In the genomic region with DNA sequence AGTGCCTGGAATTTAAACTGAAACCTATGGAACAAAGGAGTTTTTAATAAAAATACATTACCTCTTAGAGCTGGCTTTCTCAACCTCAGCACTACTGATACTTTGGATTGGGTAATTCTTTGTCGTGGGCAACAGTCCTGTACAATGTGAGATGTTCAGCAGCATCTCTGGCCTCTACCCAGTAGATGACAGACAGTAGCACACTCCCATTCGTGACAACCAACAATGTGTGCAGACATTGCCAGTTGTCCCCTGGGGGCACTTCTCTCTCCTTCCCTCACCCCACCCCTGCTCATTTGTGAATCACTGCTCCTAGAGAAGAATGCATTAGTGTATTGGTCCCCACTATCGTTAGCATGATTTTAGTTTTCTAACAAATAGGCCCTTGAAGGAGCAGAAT, we compare ENCODE assay signal across 13 cellular contexts. TPM values are rescaled to one million over a fixed set of nuclear protein-coding genes. Genes with fewer than 3 reads are reported as not detected.
DNase-seq lines count a peak whose midpoint lies in the region; ATAC-seq and TF ChIP-seq lines count a peak whose summit lies in the region.
"Had no signal": no experiment of that assay in that cellular context is flagged by ENCODE, and none has a peak within 500 bp of the region (broad histone marks: within the 10 kb centered on the region; RNA-seq: fewer than 3 reads in every experiment).

No MANE protein-coding gene starts in this region.

- H2BK5ac ChIP-seq in mesendoderm (ENCODE audit: low read length) = no peak overlapping the region

- CTCF ChIA-PET in HEK293 (lab: Yijun Ruan, JAX) = no interaction called here

- no peak overlapping the region for H3K56ac ChIP-seq in mesendoderm (ENCODE audit: low read length)

- H3K27ac ChIP-seq in HEK293 (ENCODE audit: extremely low read depth, low read depth, low read length) = no peak overlapping the region
- H3K27ac ChIP-seq in mesendoderm (ENCODE audit: low read depth, low read length) = no peak overlapping the region
- H3K27ac ChIP-seq in hepatocyte = no peak overlapping the region
- H3K27ac ChIP-seq in brain microvascular endothelial cell = no peak overlapping the region

- ATAC-seq in GM19035 (IDR thresholded peaks at IDR 0.05; ENCODE audit: unreplicated experiment) = no peak

- no peaks in the 10 kb centered on the region for H3K9me2 ChIP-seq in hepatocyte (replicated peaks; ENCODE audit: insufficient read depth)

- H3K9me3 ChIP-seq in HEK293 (ENCODE audit: control insufficient read depth, insufficient read depth, low read depth, low read length) (no peaks in the 10 kb centered on the region), hepatocyte (ENCODE audit: low read depth) (no peaks in the 10 kb centered on the region)
- H3K9me3 ChIP-seq: heart left ventricle had no signal

- H3K4me2 ChIP-seq in mesendoderm (ENCODE audit: low read length) (no peak overlapping the region), hepatocyte (no peak overlapping the region)

- H3K9ac ChIP-seq in mesendoderm (ENCODE audit: low read length) = no peak overlapping the region

- H3K4me3 Mint-ChIP-seq in activated T-helper 1 cell treated with anti-CD3 and anti-CD28 coated beads, Interleukin-12 subunit alpha, Interleukin-12 subunit beta, Interleukin-2, Interleukin-4 antibody, amounts not matched to agents 30 ng/mL and 10 ng/mL and 1 ng/mL, durations not matched to agents 14 hours and 24 hours and 36 hours = no peak overlapping the region
- H3K4me3 Mint-ChIP-seq: activated naive CD8-positive, alpha-beta T cell had no signal

- H3K27me3 Mint-ChIP-seq in activated T-helper 1 cell treated with anti-CD3 and anti-CD28 coated beads, Interleukin-12 subunit alpha, Interleukin-12 subunit beta, Interleukin-2, Interleukin-4 antibody, amounts not matched to agents 30 ng/mL and 10 ng/mL and 1 ng/mL, durations not matched to agents 14 hours and 24 hours and 36 hours (ENCODE audit: insufficient read depth) = no peaks in the 10 kb centered on the region
- H3K27me3 Mint-ChIP-seq: activated naive CD8-positive, alpha-beta T cell had no signal

- intact Hi-C loops in activated T-helper 1 cell treated with anti-CD3 and anti-CD28 coated beads, Interleukin-12 subunit alpha, Interleukin-12 subunit beta, Interleukin-2, Interleukin-4 antibody, amounts not matched to agents 30 ng/mL and 10 ng/mL and 1 ng/mL, durations not matched to agents 14 hours and 24 hours and 36 hours (cut with micrococcal nuclease) = no loop called here

- POLR2A ChIA-PET in HEK293 (lab: Yijun Ruan, JAX) = no interaction called here

- H3K79me1 ChIP-seq in mesendoderm (ENCODE audit: low read length) = no peaks in the 10 kb centered on the region

- no peaks in the 10 kb centered on the region for H3K36me3 Mint-ChIP-seq in activated T-helper 1 cell treated with anti-CD3 and anti-CD28 coated beads, Interleukin-12 subunit alpha, Interleukin-12 subunit beta, Interleukin-2, Interleukin-4 antibody, amounts not matched to agents 30 ng/mL and 10 ng/mL and 1 ng/mL, durations not matched to agents 14 hours and 24 hours and 36 hours (ENCODE audit: low read depth)

- H3K4me1 ChIP-seq in HEK293 (ENCODE audit: control insufficient read depth, insufficient read depth, low read length) = 0 out of 2 replicates have a peak, but pooled peaks cover 5% of the 10 kb centered on the region
- no peaks in the 10 kb centered on the region for H3K4me1 ChIP-seq in mesendoderm (ENCODE audit: control insufficient read depth, low read depth, low read length)
- H3K4me1 ChIP-seq in hepatocyte (ENCODE audit: insufficient read depth) = no peaks in the 10 kb centered on the region

- H3K4me3 ChIP-seq in HEK293 (ENCODE audit: low read depth, low read length) (no peak overlapping the region), mesendoderm (ENCODE audit: low read length) (no peak overlapping the region), hepatocyte (no peak overlapping the region), brain microvascular endothelial cell (ENCODE audit: low read depth, low read length) (no peak overlapping the region)
- H3K4me3 ChIP-seq: heart left ventricle, lung had no signal

- H3K27me3 ChIP-seq in mesendoderm (ENCODE audit: insufficient read depth, low read length, poor library complexity) = no peaks in the 10 kb centered on the region
- no peaks in the 10 kb centered on the region for H3K27me3 ChIP-seq in hepatocyte
- H3K27me3 ChIP-seq in brain microvascular endothelial cell (replicated peaks) = no peaks in the 10 kb centered on the region
- H3K27me3 ChIP-seq: heart left ventricle had no signal

- H2AK5ac ChIP-seq in mesendoderm (ENCODE audit: low read length) = no peak overlapping the region

- H3K23ac ChIP-seq in mesendoderm (ENCODE audit: low read length) = no peak overlapping the region

- WGBS in mesendoderm (ENCODE audit: extremely low coverage, insufficient coverage, low lambda C conversion rate) = no CpG with 5 or more reads among the region's 3 CpGs
- 80% methylated on average over 3 of the region's 3 CpGs for WGBS in hepatocyte (ENCODE audit: low lambda C conversion rate, missing lambda C conversion rate)

- H3K27ac Mint-ChIP-seq in activated T-helper 1 cell treated with anti-CD3 and anti-CD28 coated beads, Interleukin-12 subunit alpha, Interleukin-12 subunit beta, Interleukin-2, Interleukin-4 antibody, amounts not matched to agents 30 ng/mL and 10 ng/mL and 1 ng/mL, durations not matched to agents 14 hours and 24 hours and 36 hours = peak overlapping the region; percentile 16
- H3K27ac Mint-ChIP-seq: activated naive CD8-positive, alpha-beta T cell had no signal

- in situ Hi-C loops in Caki2 (cut with HindIII; ENCODE audit: low pct_unique_long_range_greater_than_20kb, low sequenced_read_pairs) (no loop called here), brain microvascular endothelial cell (cut with HindIII; ENCODE audit: low pct_ligation_motif_present, low sequenced_read_pairs) (no loop called here)

- no peak overlapping the region for H2BK15ac ChIP-seq in mesendoderm (replicated peaks; ENCODE audit: low read depth)

- H4K5ac ChIP-seq in mesendoderm (ENCODE audit: low read length) = no peak overlapping the region

- H3K9me3 Mint-ChIP-seq in activated T-helper 1 cell treated with anti-CD3 and anti-CD28 coated beads, Interleukin-12 subunit alpha, Interleukin-12 subunit beta, Interleukin-2, Interleukin-4 antibody, amounts not matched to agents 30 ng/mL and 10 ng/mL and 1 ng/mL, durations not matched to agents 14 hours and 24 hours and 36 hours = no peaks in the 10 kb centered on the region

- no peak overlapping the region for H2AFZ ChIP-seq in hepatocyte

- H3K4ac ChIP-seq in mesendoderm (ENCODE audit: low read depth, low read length) = no peak overlapping the region

- peaks cover 32% of the 10 kb centered on the region for H3K4me1 Mint-ChIP-seq in activated T-helper 1 cell treated with anti-CD3 and anti-CD28 coated beads, Interleukin-12 subunit alpha, Interleukin-12 subunit beta, Interleukin-2, Interleukin-4 antibody, amounts not matched to agents 30 ng/mL and 10 ng/mL and 1 ng/mL, durations not matched to agents 14 hours and 24 hours and 36 hours (ENCODE audit: low read depth)

- H3K18ac ChIP-seq in mesendoderm (ENCODE audit: low read length) = no peak overlapping the region

- H4K8ac ChIP-seq in mesendoderm (ENCODE audit: low read depth, low read length) = no peak overlapping the region

- H3K79me2 ChIP-seq in mesendoderm (ENCODE audit: control insufficient read depth, insufficient read depth, low read length) (no peaks in the 10 kb centered on the region), hepatocyte (no peaks in the 10 kb centered on the region)

- H3K36me3 ChIP-seq in HEK293 (ENCODE audit: control insufficient read depth in 2 of 2, insufficient read depth in 1 of 2, low read length in 2 of 2) (no peaks in the 10 kb centered on the region), mesendoderm (ENCODE audit: control insufficient read depth, insufficient read depth, low read length) (no peaks in the 10 kb centered on the region), hepatocyte (replicated peaks; ENCODE audit: insufficient read depth, low read depth) (no peaks in the 10 kb centered on the region), brain microvascular endothelial cell (replicated peaks) (no peaks in the 10 kb centered on the region)
- H3K36me3 ChIP-seq: heart left ventricle had no signal

- H4K20me1 ChIP-seq in hepatocyte (ENCODE audit: insufficient read depth, poor library complexity, severe bottlenecking) = no peaks in the 10 kb centered on the region

- H2BK120ac ChIP-seq in mesendoderm (ENCODE audit: low read depth, low read length) = no peak overlapping the region

- DNase-seq in Caki2 (ENCODE audit: low read depth) (peak; percentile 79), mesendoderm (peak; percentile 15), hepatocyte (ENCODE audit: low spot score) (no peak), brain microvascular endothelial cell (no peak), NCI-H524 (lab: John Stamatoyannopoulos, UW) (no peak)
- no peak for DNase-seq in activated T-helper 1 cell treated with anti-CD3 and anti-CD28 coated beads, Interleukin-12 subunit alpha, Interleukin-12 subunit beta, Interleukin-2, Interleukin-4 antibody, amounts not matched to agents 30 ng/mL and 10 ng/mL and 1 ng/mL, durations not matched to agents 14 hours and 24 hours and 36 hours (ENCODE audit: low spot score)
- DNase-seq: DMS 273 treated with DMSO at 0.1 percent for 48 hours; heart left ventricle; stimulated activated CD4-positive, alpha-beta T cell treated with anti-CD3 and anti-CD28 coated beads, Interleukin-4, amount 100 ng/mL, for 4 hours had no signal

- TF ChIP-seq CTCF in HEK293 (tag by site-specific recombination; IDR thresholded peaks at IDR 0.05) (no peak), hepatocyte (IDR thresholded peaks at IDR 0.05; ENCODE audit: poor library complexity) (no peak), brain microvascular endothelial cell (IDR thresholded peaks at IDR 0.05; ENCODE audit: low read depth, low read length, missing control alignments) (no peak)

TF ChIP-seq in HEK293, 187 proteins besides CTCF, POLR2A, EP300 and RAD21 (continues in another document):
- peak; percentile 83 for TF ChIP-seq OSR2 (tag by site-specific recombination; IDR thresholded peaks at IDR 0.05)
- no peak for TF ChIP-seq KLF8 (tag by site-specific recombination; IDR thresholded peaks at IDR 0.05)
- TF ChIP-seq ZNF596 (tag by site-specific recombination; IDR thresholded peaks at IDR 0.05) = no peak
- no peak for TF ChIP-seq ZNF623 (tag by site-specific recombination; IDR thresholded peaks at IDR 0.05)
- no peak for TF ChIP-seq ZNF555 (tag by site-specific recombination; conservative IDR thresholded peaks at IDR 0.05)
- TF ChIP-seq KLF1 (tag by site-specific recombination; IDR thresholded peaks at IDR 0.05) = peak; percentile 52; the same call in 1 of the 2 replicates
- TF ChIP-seq ZNF24 (tag by site-specific recombination; IDR thresholded peaks at IDR 0.05) = no peak

RNA-seq across cellular contexts. Expression of a gene that starts 16.2 kb away (rescaled TPM):
- total RNA-seq in Caki2 (2014; rRNA removed; shearing (Covaris generic); ENCODE audit: low replicate concordance) = 12.5 and 13.4 TPM in 2 replicates
- total RNA-seq in activated T-helper 1 cell treated with anti-CD3 and anti-CD28 coated beads, Interleukin-12 subunit alpha, Interleukin-12 subunit beta, Interleukin-2, Interleukin-4 antibody, amounts not matched to agents 30 ng/mL and 10 ng/mL and 1 ng/mL, durations not matched to agents 14 hours and 24 hours and 36 hours = 5.7 and 6.6 TPM in 2 replicates
- polyA plus RNA-seq in mesendoderm (2013, experiment 1 of 2) = 1.2 TPM
- 1.2 TPM for polyA plus RNA-seq in mesendoderm (2013, experiment 2 of 2)
- total RNA-seq in hepatocyte = 4.4 and 8.9 TPM in 2 replicates
- 3.2 and 3.3 TPM in 2 replicates for polyA plus RNA-seq in hepatocyte

Comparison
In these comparisons a context has a peak if more than half of its experiments do, and no peak if none do; other contexts are left out.
1. DNase-seq: peak in Caki2 (single experiment) and mesendoderm (single experiment); none in activated T-helper 1 cell treated with anti-CD3 and anti-CD28 coated beads, Interleukin-12 subunit alpha, Interleukin-12 subunit beta, Interleukin-2, Interleukin-4 antibody, amounts not matched to agents 30 ng/mL and 10 ng/mL and 1 ng/mL, durations not matched to agents 14 hours and 24 hours and 36 hours (single experiment), hepatocyte (single experiment), brain microvascular endothelial cell (single experiment) and NCI-H524 (0 of 2).